Comparison of ENCODE assay signal across 8 cellular contexts in genomic region chr1:9687876-9688582, GRCh38. TPM values are rescaled to one million over a fixed set of nuclear protein-coding genes. Genes with fewer than 3 reads are reported as not detected.
DNase-seq lines count a peak whose midpoint lies in the region; ATAC-seq and TF ChIP-seq lines count a peak whose summit lies in the region.

No MANE protein-coding gene starts in this region.

- POLR2A ChIA-PET in AG04449 (lab: Yijun Ruan, JAX): interaction anchor here (0.7 to 0.9 kb wide), 2 partner anchors 17 to 149 kb away, joined by 3 read pairs; partner anchors contain the start of gene SLC25A33

- H3K36me3 Mint-ChIP-seq in nephron progenitor cell (ENCODE audit: low read depth): no peaks in the 10 kb centered on the region

- H3K27ac Mint-ChIP-seq in nephron progenitor cell: no peak overlapping the region

- H3K9me3 Mint-ChIP-seq in nephron progenitor cell: no peaks in the 10 kb centered on the region

- H3K27me3 Mint-ChIP-seq in nephron progenitor cell (ENCODE audit: low read depth, poor library complexity): peaks cover 69% of the 10 kb centered on the region

- H3K4me1 Mint-ChIP-seq in nephron progenitor cell: peaks cover 12% of the 10 kb centered on the region

- CTCF ChIA-PET in AG04449 (lab: Yijun Ruan, JAX): interaction anchor here (0.6 to 1.8 kb wide), 9 partner anchors 12 to 343 kb away, joined by 3 to 15 read pairs (median 5); no protein-coding TSS in a partner anchor

- ATAC-seq in GM18505 (IDR thresholded peaks at IDR 0.05; ENCODE audit: unreplicated experiment): no peak
- ATAC-seq in HG03520 (IDR thresholded peaks at IDR 0.05; ENCODE audit: unreplicated experiment): no peak

- TF ChIP-seq POLR2A in GM18505 (IDR thresholded peaks at IDR 0.05; ENCODE audit: borderline replicate concordance, extremely low read depth, insufficient read depth, insufficient read length): peak; percentile 14

- H3K4me3 ChIP-seq in AG04449 (ENCODE audit: low read depth, low read length): peak overlapping the region; percentile 61
- peak overlapping the region; percentile 58 for H3K4me3 ChIP-seq in epithelial cell of proximal tubule (ENCODE audit: low read depth, low read length)

- no peak for DNase-seq in AG04449 (ENCODE audit: low read depth, low spot score)
- DNase-seq in RPMI8226: peak; percentile 59
- DNase-seq in epithelial cell of proximal tubule (ENCODE audit: low read depth): no peak
- DNase-seq in nephron progenitor cell: peak; percentile 51
- no peak for DNase-seq in UCSD-AML1 (lab: John Stamatoyannopoulos, UW; ENCODE audit: unreplicated experiment)
- DNase-seq in ureter (ENCODE audit: low spot score): no peak

- TF ChIP-seq CTCF in AG04449 (IDR thresholded peaks at IDR 0.05; ENCODE audit: insufficient read depth, low read length, missing control alignments) (no peak), epithelial cell of proximal tubule (conservative IDR thresholded peaks at IDR 0.05; ENCODE audit: low read depth, low read length) (no peak), nephron progenitor cell (IDR thresholded peaks at IDR 0.05) (no peak)

- H3K4me3 Mint-ChIP-seq in nephron progenitor cell: peak overlapping the region; percentile 84

RNA-seq across cellular contexts. Expression of gene PIK3CD, which starts 36.5 kb away (rescaled TPM):
- total RNA-seq in epithelial cell of proximal tubule (24.5 and 32.5 TPM in 2 replicates), ureter (7.7 TPM)

Comparison
In these comparisons a context has a peak if more than half of its experiments do, and no peak if none do; other contexts are left out.
1. DNase-seq: peak in RPMI8226 (single experiment) and nephron progenitor cell (single experiment); none in AG04449 (single experiment), epithelial cell of proximal tubule (single experiment), UCSD-AML1 (single experiment) and ureter (single experiment).